In genomic region chr15:85344653-85345104, GRCh38 we compare ENCODE assay signal across 1 cellular context.
TF ChIP-seq lines count a peak whose summit lies in the region.

No MANE protein-coding gene starts in this region.

TF ChIP-seq in HEK293, 187 proteins besides CTCF, POLR2A, EP300 and RAD21:
- TF ChIP-seq ZNF639 (tag by site-specific recombination; IDR thresholded peaks at IDR 0.05): 0 out of 2 replicates have a peak, but pooled peaks have one; percentile 25
- TF ChIP-seq KLF17 (tag by site-specific recombination; IDR thresholded peaks at IDR 0.05): peak; percentile 17; the same call in 1 of the 2 replicates
- 0 out of 2 replicates have a peak, but pooled peaks have one; percentile 39 for TF ChIP-seq ZNF600 (tag by site-specific recombination; IDR thresholded peaks at IDR 0.05)
- 0 out of 2 replicates have a peak, but pooled peaks have one; percentile 25 for TF ChIP-seq ZNF335 (tag by site-specific recombination; conservative IDR thresholded peaks at IDR 0.05)
